In genomic region chr14:105469456-105470162, GRCh38 we compare ENCODE assay signal across 18 cellular contexts. TPM values are rescaled to one million over a fixed set of nuclear protein-coding genes. Genes with fewer than 3 reads are reported as not detected.
DNase-seq lines count a peak whose midpoint lies in the region; ATAC-seq, FAIRE-seq and TF ChIP-seq lines count a peak whose summit lies in the region.
"Had no signal": no experiment of that assay in that cellular context is flagged by ENCODE, and none has a peak within 500 bp of the region (broad histone marks: within the 10 kb centered on the region; RNA-seq: fewer than 3 reads in every experiment).

No MANE protein-coding gene starts in this region.

- no peak overlapping the region for H3K27ac Mint-ChIP-seq in naive thymus-derived CD4-positive, alpha-beta T cell
- H3K27ac Mint-ChIP-seq: activated naive CD8-positive, alpha-beta T cell treated with anti-CD3 and anti-CD28 coated beads, Interleukin-2, amount 10 ng/mL, durations not matched to agents 7 days and 5 days; CD8-positive, alpha-beta memory T cell; memory B cell had no signal

- intact Hi-C loops in K562 (cut with micrococcal nuclease) (loop anchor here (10.0 kb wide), 1 partner anchor 55 kb away; the partner anchor contains the start of gene TMEM121), left cardiac atrium (cut with DNase I) (no loop called here), gastrocnemius medialis (cut with DNase I; ENCODE audit: low total_unique reads) (no loop called here)
- intact Hi-C loops in naive thymus-derived CD4-positive, alpha-beta T cell (cut with micrococcal nuclease), result no loop called here

- no peaks in the 10 kb centered on the region for H3K27me3 Mint-ChIP-seq in naive thymus-derived CD4-positive, alpha-beta T cell
- H3K27me3 Mint-ChIP-seq: activated naive CD8-positive, alpha-beta T cell treated with anti-CD3 and anti-CD28 coated beads, Interleukin-2, amount 10 ng/mL, durations not matched to agents 7 days and 5 days; CD8-positive, alpha-beta memory T cell; memory B cell had no signal

- H3K4me1 ChIP-seq in K562 (replicated peaks in 1 of 2; ENCODE audit: control insufficient read depth in 2 of 2, insufficient read depth in 2 of 2, low read length in 2 of 2), result peaks cover 0 to 67% of the 10 kb centered on the region in 2 experiments; a peak in 2 of 5 replicates
- H3K4me1 ChIP-seq in gastrocnemius medialis, result peaks cover 45 to 51% of the 10 kb centered on the region in 2 donors
- H3K4me1 ChIP-seq in naive thymus-derived CD4-positive, alpha-beta T cell (ENCODE audit: control insufficient read depth in 2 of 2, insufficient read depth in 2 of 2, low read length in 2 of 2), result peaks cover 0 to 6% of the 10 kb centered on the region in 2 donors

- no peaks in the 10 kb centered on the region for H3K9me3 Mint-ChIP-seq in naive thymus-derived CD4-positive, alpha-beta T cell
- H3K9me3 Mint-ChIP-seq: activated naive CD8-positive, alpha-beta T cell treated with anti-CD3 and anti-CD28 coated beads, Interleukin-2, amount 10 ng/mL, durations not matched to agents 7 days and 5 days; CD8-positive, alpha-beta memory T cell; memory B cell; nephron had no signal

- no peaks in the 10 kb centered on the region for H3K9me3 ChIP-seq in K562 (replicated peaks; ENCODE audit: control insufficient read depth, insufficient read depth, low read depth, low read length)
- H3K9me3 ChIP-seq in gastrocnemius medialis, result no peaks in the 10 kb centered on the region
- no peaks in the 10 kb centered on the region for H3K9me3 ChIP-seq in naive thymus-derived CD4-positive, alpha-beta T cell (ENCODE audit: control insufficient read depth in 2 of 3, low read length in 3 of 3)
- H3K9me3 ChIP-seq: testis had no signal

- no peaks in the 10 kb centered on the region; the same call in 1 of the 2 replicates for H4K20me1 ChIP-seq in K562 (replicated peaks; ENCODE audit: control insufficient read depth, insufficient read depth, low read length)

- H3K9me1 ChIP-seq in K562 (ENCODE audit: control insufficient read depth, insufficient read depth, low read length), result no peaks in the 10 kb centered on the region

- no peak overlapping the region for H3K9ac ChIP-seq in K562 (ENCODE audit: insufficient read depth in 1 of 2, low read depth in 2 of 2, low read length in 2 of 2)

- ATAC-seq in K562 (no peak), left cardiac atrium (no peak), gastrocnemius medialis (no peak), GM21576 (IDR thresholded peaks at IDR 0.05; ENCODE audit: unreplicated experiment) (no peak)
- ATAC-seq in naive thymus-derived CD4-positive, alpha-beta T cell, result no peak

- H3K36me3 Mint-ChIP-seq in naive thymus-derived CD4-positive, alpha-beta T cell, result no peaks in the 10 kb centered on the region
- H3K36me3 Mint-ChIP-seq: activated naive CD8-positive, alpha-beta T cell treated with anti-CD3 and anti-CD28 coated beads, Interleukin-2, amount 10 ng/mL, durations not matched to agents 7 days and 5 days had no signal

- H3K4me3 Mint-ChIP-seq in naive thymus-derived CD4-positive, alpha-beta T cell, result no peak overlapping the region
- H3K4me3 Mint-ChIP-seq: activated naive CD8-positive, alpha-beta T cell treated with anti-CD3 and anti-CD28 coated beads, Interleukin-2, amount 10 ng/mL, durations not matched to agents 7 days and 5 days; CD8-positive, alpha-beta memory T cell; memory B cell; nephron had no signal

- no peak overlapping the region for H3K4me2 ChIP-seq in K562 (ENCODE audit: insufficient read depth, low read length)

- 82% methylated on average over 14 of the region's 33 CpGs for WGBS in K562 (ENCODE audit: insufficient coverage, low coverage, missing lambda C conversion rate)

- no peak for TF ChIP-seq POLR2A in K562 (conservative IDR thresholded peaks at IDR 0.05)
- TF ChIP-seq POLR2A in gastrocnemius medialis (IDR thresholded peaks at IDR 0.05), result no peak

- DNase-seq in COR-L47 (lab: John Stamatoyannopoulos, UW) (peak; percentile 28), K562 (ENCODE audit: extremely low read depth in 1 of 4, low spot score in 3 of 4) (no peak), left cardiac atrium (peak; percentile 67), gastrocnemius medialis (no peak), NCI-H1436 treated with DMSO at 0.1 percent for 48 hours (lab: John Stamatoyannopoulos, UW) (no peak), NCI-H446 (lab: John Stamatoyannopoulos, UW) (no peak)
- no peak for DNase-seq in naive thymus-derived CD4-positive, alpha-beta T cell
- DNase-seq: activated CD4-positive, alpha-beta T cell treated with anti-CD3 and anti-CD28 coated beads for 1 hour; activated naive CD8-positive, alpha-beta T cell treated with anti-CD3 and anti-CD28 coated beads, Interleukin-2, amount 10 ng/mL, durations not matched to agents 7 days and 5 days; brain microvascular endothelial cell; CD8-positive, alpha-beta memory T cell; NCI-H524 treated with DMSO at 0.1 percent for 48 hours; testis had no signal

- BruUV-seq in K562 (replicated peaks; lab: Mats Ljungman, UMichigan), result no TSS peak

- CTCF ChIA-PET in K562 (lab: Yijun Ruan, JAX; ENCODE audit: low intra/inter-chr PET ratio), result no interaction called here
- CTCF ChIA-PET in naive thymus-derived CD4-positive, alpha-beta T cell (lab: Charles Lee), result no interaction called here

- H3K79me2 ChIP-seq in K562 (ENCODE audit: control insufficient read depth, insufficient read depth, low read length), result no peaks in the 10 kb centered on the region

- no peak for TF ChIP-seq EP300 in K562 (IDR thresholded peaks at IDR 0.05; ENCODE audit: low read length)

- TF ChIP-seq RAD21 in K562 (CRISPR knock-in tag; conservative IDR thresholded peaks at IDR 0.05 in 1 of 2, IDR thresholded peaks at IDR 0.05 in 1 of 2), result no peak

- H3K36me3 ChIP-seq in K562 (ENCODE audit: control insufficient read depth, insufficient read depth, low read length), result peaks cover 44% of the 10 kb centered on the region; the same call in 1 of the 3 replicates
- peaks cover 0 to 11% of the 10 kb centered on the region in 2 donors for H3K36me3 ChIP-seq in gastrocnemius medialis
- H3K36me3 ChIP-seq in naive thymus-derived CD4-positive, alpha-beta T cell (ENCODE audit: control insufficient read depth in 2 of 3, insufficient read depth in 3 of 3, low read length in 3 of 3), result peaks cover 0 to 47% (median 0%) of the 10 kb centered on the region in 3 experiments

- H3K4me3 ChIP-seq in K562 (no peak overlapping the region), gastrocnemius medialis (no peak overlapping the region)
- no peak overlapping the region for H3K4me3 ChIP-seq in naive thymus-derived CD4-positive, alpha-beta T cell (ENCODE audit: low read length)
- H3K4me3 ChIP-seq: testis had no signal

- POLR2A ChIA-PET in K562 (lab: Yijun Ruan, JAX), result interaction anchor here (1.2 kb wide), 1 partner anchor 23 kb away, joined by 4 read pairs; no protein-coding TSS in a partner anchor
- POLR2A ChIA-PET in naive thymus-derived CD4-positive, alpha-beta T cell (lab: Charles Lee), result interaction anchor here (0.6 to 1.2 kb wide), 2 partner anchors 14 to 36 kb away, joined by 3 to 4 read pairs; no protein-coding TSS in a partner anchor

- FAIRE-seq in K562 (lab: Jason Lieb, UNC), result no peak
- FAIRE-seq: GM18507 had no signal

- H3K27me3 ChIP-seq in K562 (ENCODE audit: control insufficient read depth in 2 of 2, insufficient read depth in 2 of 2, low read length in 2 of 2) (no peaks in the 10 kb centered on the region), gastrocnemius medialis (no peaks in the 10 kb centered on the region)
- no peaks in the 10 kb centered on the region for H3K27me3 ChIP-seq in naive thymus-derived CD4-positive, alpha-beta T cell (ENCODE audit: control insufficient read depth in 2 of 2, insufficient read depth in 2 of 2, low read length in 2 of 2)
- H3K27me3 ChIP-seq: brain microvascular endothelial cell, testis had no signal

- H2AFZ ChIP-seq in K562 (ENCODE audit: low read depth, low read length), result no peak overlapping the region

- in situ Hi-C loops in K562 (cut with MboI) (no loop called here), gastrocnemius medialis (cut with MboI; ENCODE audit: low sequenced_read_pairs in 4 of 4) (no loop called here)

- TF ChIP-seq CTCF in K562 (IDR thresholded peaks at IDR 0.05 in 2 of 3, conservative IDR thresholded peaks at IDR 0.05 in 1 of 3; ENCODE audit: insufficient read depth in 2 of 3, low read depth in 1 of 3, low read length in 3 of 3), result no peak
- no peak for TF ChIP-seq CTCF in gastrocnemius medialis (IDR thresholded peaks at IDR 0.05 in 4 of 5, conservative IDR thresholded peaks at IDR 0.05 in 1 of 5)

- no peaks in the 10 kb centered on the region for H3K4me1 Mint-ChIP-seq in naive thymus-derived CD4-positive, alpha-beta T cell
- H3K4me1 Mint-ChIP-seq: activated naive CD8-positive, alpha-beta T cell treated with anti-CD3 and anti-CD28 coated beads, Interleukin-2, amount 10 ng/mL, durations not matched to agents 7 days and 5 days; nephron had no signal

- no peak overlapping the region for H3K27ac ChIP-seq in K562 (ENCODE audit: extremely low read depth, low read depth, low read length)
- peak overlapping the region in 3 of 4 donors; percentile 39 to 65 (median 50) for H3K27ac ChIP-seq in gastrocnemius medialis
- no peak overlapping the region for H3K27ac ChIP-seq in naive thymus-derived CD4-positive, alpha-beta T cell (ENCODE audit: low read depth, low read length)
- H3K27ac ChIP-seq: brain microvascular endothelial cell, testis had no signal

RNA-seq across cellular contexts. Expression of gene CRIP2, which starts 5.0 kb away (rescaled TPM):
- 2.6 TPM in 1 of 2 replicates, not detected in the other for total RNA-seq in K562 (2011; cell fraction: chromatin; rRNA removed; ENCODE audit: low replicate concordance)
- total RNA-seq in K562 (2011; cell fraction: nucleolus; rRNA removed), result 0.53 and 1.7 TPM in 2 replicates
- total RNA-seq in K562 (2011; cell fraction: nucleoplasm; rRNA removed), result 1.2 and 1.5 TPM in 2 replicates
- total RNA-seq in K562 (2014; rRNA removed) (1.7 and 2.0 TPM in 2 replicates), K562 (2014; rRNA removed; fragmentation: Illumina TruSeq; extraction: Trizol) (not detected in 2 replicates), K562 (2015; rRNA removed; fragmentation: Illumina TruSeq; extraction: Trizol) (0.33 and 0.34 TPM in 2 replicates), K562 (2021) (1.2 and 1.7 TPM in 2 replicates), left cardiac atrium (100 to 1,000 TPM; 783 to 843 TPM), gastrocnemius medialis (10 to 100 TPM; 31.4 to 47.1 (median 38.8) TPM)
- polyA plus RNA-seq in K562 (2011; rRNA removed) (1.0 and 2.2 TPM in 2 replicates), K562 (2014; fragmentation: Illumina TruSeq; extraction: Trizol) (0.18 and 0.51 TPM in 2 replicates), K562 (2014; fragmentation: Nextera tagmentation; extraction: Ambion mirVana) (under 1 TPM; 0.25 to 0.27 TPM), K562 (2014; rRNA removed) (0.16 and 1.2 TPM in 2 replicates)
- 4.4 and 9.0 TPM in 2 replicates for polyA plus RNA-seq in K562 (2011; cell fraction: cytosol; rRNA removed)
- polyA plus RNA-seq in K562 (2011; cell fraction: nucleus; rRNA removed), result 4.8 and 11.0 TPM in 2 replicates
- polyA plus RNA-seq in K562 (2012), result 1.4 and 1.9 TPM in 2 replicates
- polyA minus RNA-seq in K562 (2011; rRNA and poly(A)+ RNA removed), result 0.39 TPM in 1 of 2 replicates, not detected in the other
- polyA minus RNA-seq in K562 (2011; cell fraction: cytosol; rRNA and poly(A)+ RNA removed), result 1.2 and 2.0 TPM in 2 replicates
- 0.67 and 0.94 TPM in 2 replicates for polyA minus RNA-seq in K562 (2011; cell fraction: nucleus; rRNA and poly(A)+ RNA removed)
- 10 to 100 TPM in 2 of 5 experiments, 1 to 10 TPM in 2, under 1 TPM in 1; 0.65 to 55.4 (median 6.6) TPM for total RNA-seq in naive thymus-derived CD4-positive, alpha-beta T cell
- polyA plus RNA-seq in naive thymus-derived CD4-positive, alpha-beta T cell, result 100 to 1,000 TPM in 1 of 2 donors, 10 to 100 TPM in 1; 69.1 to 180 TPM

RNA-seq across cellular contexts. Expression of gene CRIP1, which starts 17.1 kb away (rescaled TPM):
- not detected in 2 replicates for total RNA-seq in K562 (2011; cell fraction: chromatin; rRNA removed; ENCODE audit: low replicate concordance)
- total RNA-seq in K562 (2011; cell fraction: nucleolus; rRNA removed), result not detected in 2 replicates
- 0.29 TPM in 1 of 2 replicates, not detected in the other for total RNA-seq in K562 (2011; cell fraction: nucleoplasm; rRNA removed)
- not detected in 2 replicates for total RNA-seq in K562 (2014; rRNA removed)
- total RNA-seq in K562 (2014; rRNA removed; fragmentation: Illumina TruSeq; extraction: Trizol), result not detected in 2 replicates
- not detected in 2 replicates for total RNA-seq in K562 (2015; rRNA removed; fragmentation: Illumina TruSeq; extraction: Trizol)
- total RNA-seq in K562 (2021), result 0.58 and 0.98 TPM in 2 replicates
- 0.14 and 0.23 TPM in 2 replicates for polyA plus RNA-seq in K562 (2011; rRNA removed)
- polyA plus RNA-seq in K562 (2011; cell fraction: cytosol; rRNA removed), result 0.31 and 0.46 TPM in 2 replicates
- 0.21 and 1.1 TPM in 2 replicates for polyA plus RNA-seq in K562 (2011; cell fraction: nucleus; rRNA removed)
- 0.72 TPM in 1 of 2 replicates, not detected in the other for polyA plus RNA-seq in K562 (2012)
- polyA plus RNA-seq in K562 (2014; fragmentation: Illumina TruSeq; extraction: Trizol), result not detected in 2 replicates
- polyA plus RNA-seq in K562 (2014; fragmentation: Nextera tagmentation; extraction: Ambion mirVana), result not detected
- polyA plus RNA-seq in K562 (2014; rRNA removed), result 0.11 TPM in 1 of 2 replicates, not detected in the other
- polyA minus RNA-seq in K562 (2011; rRNA and poly(A)+ RNA removed), result not detected in 2 replicates
- 3.2 and 9.9 TPM in 2 replicates for polyA minus RNA-seq in K562 (2011; cell fraction: cytosol; rRNA and poly(A)+ RNA removed)
- polyA minus RNA-seq in K562 (2011; cell fraction: nucleus; rRNA and poly(A)+ RNA removed), result 0.78 and 1.5 TPM in 2 replicates
- 100 to 1,000 TPM; 137 to 192 TPM for total RNA-seq in left cardiac atrium
- 1 to 10 TPM; 2.6 to 7.6 (median 5.3) TPM for total RNA-seq in gastrocnemius medialis
- total RNA-seq in naive thymus-derived CD4-positive, alpha-beta T cell, result 100 to 1,000 TPM in 4 of 5 experiments, 10 to 100 TPM in 1; 94.4 to 517 (median 192) TPM
- polyA plus RNA-seq in naive thymus-derived CD4-positive, alpha-beta T cell, result 100 to 1,000 TPM; 463 to 787 TPM
- total RNA-seq: SK-MEL-5 had no signal

RNA-seq across cellular contexts. Expression of gene TEDC1, which starts 21.4 kb away (rescaled TPM):
- 5.0 and 22.4 TPM in 2 replicates for total RNA-seq in K562 (2011; cell fraction: chromatin; rRNA removed; ENCODE audit: low replicate concordance)
- 19.2 and 23.0 TPM in 2 replicates for total RNA-seq in K562 (2011; cell fraction: nucleolus; rRNA removed)
- total RNA-seq in K562 (2011; cell fraction: nucleoplasm; rRNA removed), result 7.6 and 10.1 TPM in 2 replicates
- total RNA-seq in K562 (2014; rRNA removed) (26.4 and 28.3 TPM in 2 replicates), K562 (2014; rRNA removed; fragmentation: Illumina TruSeq; extraction: Trizol) (0.64 and 0.84 TPM in 2 replicates), K562 (2015; rRNA removed; fragmentation: Illumina TruSeq; extraction: Trizol) (6.6 and 8.8 TPM in 2 replicates), K562 (2021) (20.1 and 25.7 TPM in 2 replicates), left cardiac atrium (1 to 10 TPM; 5.1 to 5.9 TPM), gastrocnemius medialis (1 to 10 TPM in 2 of 4 donors, under 1 TPM in 2; 0.97 to 4.2 (median 2.2) TPM)
- polyA plus RNA-seq in K562 (2011; rRNA removed) (5.9 and 6.6 TPM in 2 replicates), K562 (2014; fragmentation: Illumina TruSeq; extraction: Trizol) (1.2 and 6.8 TPM in 2 replicates), K562 (2014; fragmentation: Nextera tagmentation; extraction: Ambion mirVana) (under 1 TPM; 0.21 to 0.25 TPM), K562 (2014; rRNA removed) (18.9 and 19.4 TPM in 2 replicates)
- 7.3 and 21.3 TPM in 2 replicates for polyA plus RNA-seq in K562 (2011; cell fraction: cytosol; rRNA removed)
- 19.1 and 36.6 TPM in 2 replicates for polyA plus RNA-seq in K562 (2011; cell fraction: nucleus; rRNA removed)
- polyA plus RNA-seq in K562 (2012), result 12.3 and 15.1 TPM in 2 replicates
- 0.99 and 1.6 TPM in 2 replicates for polyA minus RNA-seq in K562 (2011; rRNA and poly(A)+ RNA removed)
- 7.5 and 8.6 TPM in 2 replicates for polyA minus RNA-seq in K562 (2011; cell fraction: cytosol; rRNA and poly(A)+ RNA removed)
- 10.3 and 11.8 TPM in 2 replicates for polyA minus RNA-seq in K562 (2011; cell fraction: nucleus; rRNA and poly(A)+ RNA removed)
- total RNA-seq in naive thymus-derived CD4-positive, alpha-beta T cell, result 100 to 1,000 TPM in 1 of 5 experiments, 10 to 100 TPM in 4; 19.7 to 294 (median 31.3) TPM
- 10 to 100 TPM; 10.4 to 14.9 TPM for polyA plus RNA-seq in naive thymus-derived CD4-positive, alpha-beta T cell

RNA-seq across cellular contexts. Expression of gene MTA1, which starts 50.0 kb away (rescaled TPM):
- total RNA-seq in K562 (2011; cell fraction: chromatin; rRNA removed; ENCODE audit: low replicate concordance), result 154 and 390 TPM in 2 replicates
- 257 and 271 TPM in 2 replicates for total RNA-seq in K562 (2011; cell fraction: nucleolus; rRNA removed)
- 138 and 156 TPM in 2 replicates for total RNA-seq in K562 (2011; cell fraction: nucleoplasm; rRNA removed)
- 48.1 and 61.0 TPM in 2 replicates for total RNA-seq in K562 (2014; rRNA removed)
- 11.6 and 12.2 TPM in 2 replicates for total RNA-seq in K562 (2014; rRNA removed; fragmentation: Illumina TruSeq; extraction: Trizol)
- total RNA-seq in K562 (2015; rRNA removed; fragmentation: Illumina TruSeq; extraction: Trizol), result 32.3 and 33.4 TPM in 2 replicates
- 107 and 118 TPM in 2 replicates for total RNA-seq in K562 (2021)
- 47.7 and 58.6 TPM in 2 replicates for polyA plus RNA-seq in K562 (2011; rRNA removed)
- polyA plus RNA-seq in K562 (2011; cell fraction: cytosol; rRNA removed), result 31.6 and 47.1 TPM in 2 replicates
- 383 and 622 TPM in 2 replicates for polyA plus RNA-seq in K562 (2011; cell fraction: nucleus; rRNA removed)
- 74.0 and 91.7 TPM in 2 replicates for polyA plus RNA-seq in K562 (2012)
- polyA plus RNA-seq in K562 (2014; fragmentation: Illumina TruSeq; extraction: Trizol), result 29.5 and 45.4 TPM in 2 replicates
- polyA plus RNA-seq in K562 (2014; fragmentation: Nextera tagmentation; extraction: Ambion mirVana), result under 1 TPM; 0.13 to 0.14 TPM
- polyA plus RNA-seq in K562 (2014; rRNA removed), result 90.0 and 103 TPM in 2 replicates
- 13.9 and 22.6 TPM in 2 replicates for polyA minus RNA-seq in K562 (2011; rRNA and poly(A)+ RNA removed)
- polyA minus RNA-seq in K562 (2011; cell fraction: cytosol; rRNA and poly(A)+ RNA removed), result 69.0 and 80.6 TPM in 2 replicates
- polyA minus RNA-seq in K562 (2011; cell fraction: nucleus; rRNA and poly(A)+ RNA removed), result 102 and 104 TPM in 2 replicates
- 100 to 1,000 TPM in 1 of 2 donors, 10 to 100 TPM in 1; 99.5 to 115 TPM for total RNA-seq in left cardiac atrium
- total RNA-seq in gastrocnemius medialis, result 10 to 100 TPM; 18.2 to 30.8 (median 28.2) TPM
- total RNA-seq in naive thymus-derived CD4-positive, alpha-beta T cell, result 100 to 1,000 TPM; 117 to 132 (median 125) TPM
- polyA plus RNA-seq in naive thymus-derived CD4-positive, alpha-beta T cell, result 1 to 10 TPM; 2.8 to 5.2 TPM

RNA-seq across cellular contexts. Expression of gene TMEM121, which starts 56.8 kb away (rescaled TPM):
- total RNA-seq in K562 (2011; cell fraction: chromatin; rRNA removed; ENCODE audit: low replicate concordance), result not detected in 2 replicates
- total RNA-seq in K562 (2011; cell fraction: nucleolus; rRNA removed), result 0.39 TPM in 1 of 2 replicates, not detected in the other
- not detected in 2 replicates for total RNA-seq in K562 (2011; cell fraction: nucleoplasm; rRNA removed)
- total RNA-seq in K562 (2014; rRNA removed) (0.36 TPM in 1 of 2 replicates, not detected in the other), K562 (2014; rRNA removed; fragmentation: Illumina TruSeq; extraction: Trizol) (not detected in 2 replicates), K562 (2015; rRNA removed; fragmentation: Illumina TruSeq; extraction: Trizol) (not detected in 2 replicates), K562 (2021) (0.31 TPM in 1 of 2 replicates, not detected in the other), left cardiac atrium (1 to 10 TPM; 2.2 to 2.7 TPM), gastrocnemius medialis (1 to 10 TPM in 2 of 4 donors, not detected in 2; 1.1 to 1.2 TPM)
- polyA plus RNA-seq in K562 (2011; rRNA removed) (0.09 TPM in 1 of 2 replicates, not detected in the other), K562 (2014; fragmentation: Illumina TruSeq; extraction: Trizol) (not detected in 2 replicates), K562 (2014; fragmentation: Nextera tagmentation; extraction: Ambion mirVana) (not detected), K562 (2014; rRNA removed) (not detected in 2 replicates)
- polyA plus RNA-seq in K562 (2011; cell fraction: cytosol; rRNA removed), result 0.04 and 0.55 TPM in 2 replicates
- 0.13 TPM in 1 of 2 replicates, not detected in the other for polyA plus RNA-seq in K562 (2011; cell fraction: nucleus; rRNA removed)
- polyA plus RNA-seq in K562 (2012), result 0.12 TPM in 1 of 2 replicates, not detected in the other
- polyA minus RNA-seq in K562 (2011; rRNA and poly(A)+ RNA removed), result not detected in 2 replicates
- polyA minus RNA-seq in K562 (2011; cell fraction: cytosol; rRNA and poly(A)+ RNA removed), result not detected in 2 replicates
- polyA minus RNA-seq in K562 (2011; cell fraction: nucleus; rRNA and poly(A)+ RNA removed), result 0.33 and 0.40 TPM in 2 replicates
- total RNA-seq in naive thymus-derived CD4-positive, alpha-beta T cell, result 1 to 10 TPM in 4 of 5 experiments, under 1 TPM in 1; 0.83 to 5.7 (median 3.7) TPM
- polyA plus RNA-seq in naive thymus-derived CD4-positive, alpha-beta T cell, result 1 to 10 TPM; 2.5 to 4.0 TPM

Comparison
In these comparisons a context has a peak if more than half of its experiments do, and no peak if none do; other contexts are left out.
1. DNase-seq: peak in COR-L47 (single experiment) and left cardiac atrium (single experiment); none in K562 (0 of 4), gastrocnemius medialis (0 of 2), NCI-H1436 treated with DMSO at 0.1 percent for 48 hours (single experiment), NCI-H446 (0 of 2) and naive thymus-derived CD4-positive, alpha-beta T cell (0 of 9).
2. H3K27ac ChIP-seq: peak in gastrocnemius medialis (3 of 4); none in K562 (single experiment) and naive thymus-derived CD4-positive, alpha-beta T cell (single experiment).
3. RNA of gene CRIP2, which starts 5.0 kb away (total RNA-seq): 783 to 843 TPM in left cardiac atrium; 31.4 to 47.1 TPM in gastrocnemius medialis, 0.65 to 55.4 TPM in naive thymus-derived CD4-positive, alpha-beta T cell and 0.33 to 2.6 TPM in K562; every median in the first group is over 10 times any median in the second.
4. RNA of gene CRIP1, which starts 17.1 kb away (total RNA-seq): 94.4 to 517 TPM in naive thymus-derived CD4-positive, alpha-beta T cell and 137 to 192 TPM in left cardiac atrium; 2.6 to 7.6 TPM in gastrocnemius medialis and 0.29 to 0.98 TPM in K562; every median in the first group is over 10 times any median in the second.